Comparison of ENCODE assay signal across 23 cellular contexts in the genomic region with DNA sequence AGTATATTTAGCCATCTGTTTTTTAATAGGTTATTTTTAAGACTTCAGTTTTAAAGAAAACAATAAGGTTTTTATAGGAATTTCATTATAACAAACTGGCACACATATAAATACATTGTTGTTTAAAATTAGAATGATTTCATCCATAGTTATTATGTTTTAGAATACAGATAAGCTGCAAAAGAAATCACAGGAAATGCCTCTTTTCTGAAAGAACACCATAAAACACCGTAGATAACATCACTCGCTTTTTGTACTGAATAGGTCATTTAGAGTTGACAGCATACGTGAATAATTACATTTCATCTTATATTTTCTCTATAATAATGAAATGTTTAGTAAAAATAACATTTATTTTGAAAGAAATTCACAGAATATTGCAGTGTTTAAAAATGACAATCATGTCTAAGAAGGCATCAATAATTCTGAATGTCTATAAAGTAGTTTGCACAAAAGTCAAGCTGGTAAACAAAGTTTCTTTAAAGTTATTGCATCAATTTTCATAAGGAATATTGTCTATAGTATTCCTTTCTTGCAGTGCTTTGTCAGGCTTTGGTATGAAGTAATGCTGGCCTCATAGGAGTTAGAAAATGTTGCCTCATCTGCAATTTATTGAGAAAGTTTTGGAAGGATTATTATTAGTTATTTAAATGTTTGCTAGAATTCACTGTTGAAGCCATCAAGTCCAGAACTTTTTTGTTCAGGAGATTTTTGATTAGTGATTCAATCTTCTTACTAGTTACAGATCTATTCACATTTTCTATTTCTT. TPM values are rescaled to one million over a fixed set of nuclear protein-coding genes. Genes with fewer than 3 reads are reported as not detected.
DNase-seq lines count a peak whose midpoint lies in the region; ATAC-seq, FAIRE-seq and TF ChIP-seq lines count a peak whose summit lies in the region.
"Had no signal": no experiment of that assay in that cellular context is flagged by ENCODE, and none has a peak within 500 bp of the region (broad histone marks: within the 10 kb centered on the region; RNA-seq: fewer than 3 reads in every experiment).

No MANE protein-coding gene starts in this region.

- CTCF ChIA-PET in endothelial cell of umbilical vein (lab: Charles Lee) = interaction anchor here (0.6 to 2.0 kb wide), 3 partner anchors 14 to 538 kb away, joined by 3 to 11 read pairs (median 5); no protein-coding TSS in a partner anchor

- no peak overlapping the region for H3K4me3 ChIP-seq in endothelial cell of umbilical vein (replicated peaks in 1 of 3; ENCODE audit: insufficient read depth in 1 of 3, low read depth in 1 of 3, low read length in 3 of 3)
- H3K4me3 ChIP-seq: BLaER1 treated with 17β-estradiol and CSF1 and Interleukin-3, amounts not matched to agents 10 nM and 100 nM; GM23338 had no signal

- intact Hi-C loops in endothelial cell of umbilical vein (cut with micrococcal nuclease) = loop anchor here (1.0 kb wide), 3 partner anchors 16 to 73 kb away; no protein-coding TSS in a partner anchor

- no peak overlapping the region for H2AFZ ChIP-seq in endothelial cell of umbilical vein (ENCODE audit: low read depth, low read length)
- H2AFZ ChIP-seq: GM23338 had no signal

- H3K36me3 ChIP-seq in endothelial cell of umbilical vein (ENCODE audit: control insufficient read depth in 2 of 2, extremely low read depth in 1 of 2, insufficient read depth in 2 of 2, low read length in 2 of 2) = no peaks in the 10 kb centered on the region
- H3K36me3 ChIP-seq: BE2C; BLaER1 treated with 17β-estradiol and CSF1 and Interleukin-3, amounts not matched to agents 10 nM and 100 nM had no signal

- no peaks in the 10 kb centered on the region for H3K27me3 Mint-ChIP-seq in HFFc6 (ENCODE audit: insufficient read depth)
- H3K27me3 Mint-ChIP-seq: CD4-positive, alpha-beta T cell; CD8-positive, alpha-beta memory T cell had no signal

- H3K9me3 ChIP-seq in endothelial cell of umbilical vein (replicated peaks; ENCODE audit: control insufficient read depth, insufficient read depth, low read length) = peaks cover 4% of the 10 kb centered on the region
- H3K9me3 ChIP-seq: BE2C had no signal

- peaks cover 21% of the 10 kb centered on the region for H3K4me1 ChIP-seq in endothelial cell of umbilical vein (ENCODE audit: control insufficient read depth, extremely low read depth, insufficient read depth, low read length)
- H3K4me1 ChIP-seq: BE2C; BLaER1 treated with 17β-estradiol and CSF1 and Interleukin-3, amounts not matched to agents 10 nM and 100 nM had no signal

- peak overlapping the region; percentile 75 for H3K4me2 ChIP-seq in endothelial cell of umbilical vein (ENCODE audit: insufficient read depth, low read length)
- H3K4me2 ChIP-seq: BLaER1 treated with 17β-estradiol and CSF1 and Interleukin-3, amounts not matched to agents 10 nM and 100 nM; GM23338 had no signal

- peaks cover 49% of the 10 kb centered on the region for H3K4me1 Mint-ChIP-seq in HFFc6 (ENCODE audit: low read depth)
- H3K4me1 Mint-ChIP-seq: CD14-positive monocyte; CD8-positive, alpha-beta memory T cell; GM23338; H9 had no signal

- no peaks in the 10 kb centered on the region for H3K27me3 ChIP-seq in endothelial cell of umbilical vein (ENCODE audit: control insufficient read depth in 2 of 2, insufficient read depth in 2 of 2, low read length in 2 of 2)
- H3K27me3 ChIP-seq: BE2C; BLaER1 treated with 17β-estradiol and CSF1 and Interleukin-3, amounts not matched to agents 10 nM and 100 nM had no signal

- FAIRE-seq in endothelial cell of umbilical vein (lab: Jason Lieb, UNC) = peak; percentile 86
- FAIRE-seq: D721Med, G401.6, GM12892, GM19239 had no signal

- BruUV-seq in endothelial cell of umbilical vein (replicated peaks; lab: Mats Ljungman, UMichigan) = TSS peak; percentile 7

- peaks cover 23% of the 10 kb centered on the region for H3K36me3 Mint-ChIP-seq in HFFc6 (ENCODE audit: low read depth)
- H3K36me3 Mint-ChIP-seq: CD14-positive monocyte; CD8-positive, alpha-beta memory T cell had no signal

- H4K20me1 ChIP-seq in endothelial cell of umbilical vein (replicated peaks; ENCODE audit: control insufficient read depth, extremely low read depth, insufficient read depth, low read length) = no peaks in the 10 kb centered on the region
- H4K20me1 ChIP-seq: BLaER1 treated with 17β-estradiol and CSF1 and Interleukin-3, amounts not matched to agents 10 nM and 100 nM had no signal

- peak overlapping the region; percentile 14; the same call in 1 of the 2 replicates for H3K27ac Mint-ChIP-seq in HFFc6
- H3K27ac Mint-ChIP-seq: CD14-positive monocyte; CD4-positive, alpha-beta T cell; CD8-positive, alpha-beta memory T cell; GM23338; H9 had no signal

- no peak overlapping the region for H3K4me3 Mint-ChIP-seq in HFFc6
- H3K4me3 Mint-ChIP-seq: CD14-positive monocyte; CD4-positive, alpha-beta T cell; CD8-positive, alpha-beta memory T cell; GM23338; H9 had no signal

- DNase-seq in EH (ENCODE audit: low read depth) = peak; percentile 28
- no peak for DNase-seq in HFFc6
- DNase-seq in endothelial cell of umbilical vein (ENCODE audit: low read depth, low spot score) = peak; percentile 73
- peak; percentile 51 for DNase-seq in iris pigment epithelial cell (ENCODE audit: low read depth)
- no peak for DNase-seq in stimulated activated naive CD4-positive, alpha-beta T cell treated with Interleukin-2 at 50 U/mL for 16 hours (lab: John Stamatoyannopoulos, UW)
- DNase-seq: AML-193; BE2C; CD4-positive, alpha-beta T cell; CD8-positive, alpha-beta memory T cell; DMS 273 treated with DMSO at 0.1 percent for 48 hours; DMS79 treated with DMSO at 0.1 percent for 48 hours; H9 had no signal

- no peak for ATAC-seq in HG03159 (IDR thresholded peaks at IDR 0.05; ENCODE audit: unreplicated experiment)
- no peak for ATAC-seq in HG03095 (IDR thresholded peaks at IDR 0.05; ENCODE audit: unreplicated experiment)
- ATAC-seq: GM23338, HCT116 had no signal

- H3K79me2 ChIP-seq in endothelial cell of umbilical vein (ENCODE audit: control insufficient read depth, insufficient read depth, low read length) = no peaks in the 10 kb centered on the region

- POLR2A ChIA-PET in endothelial cell of umbilical vein (lab: Charles Lee) = no interaction called here

- dilution Hi-C loops in endothelial cell of umbilical vein (cut with MboI; ENCODE audit: extremely low pct_ligation_motif_present, low sequenced_read_pairs) = no loop called here

- H3K27ac ChIP-seq in endothelial cell of umbilical vein (ENCODE audit: insufficient read depth, low read depth, low read length) = peak overlapping the region; percentile 44
- H3K27ac ChIP-seq: BLaER1 treated with 17β-estradiol and CSF1 and Interleukin-3, amounts not matched to agents 10 nM and 100 nM had no signal

- peaks cover 15% of the 10 kb centered on the region for H3K9me3 Mint-ChIP-seq in HFFc6

- no peak overlapping the region for H3K9ac ChIP-seq in endothelial cell of umbilical vein (replicated peaks; ENCODE audit: extremely low read depth, insufficient read depth, low read length)
- H3K9ac ChIP-seq: BLaER1 treated with 17β-estradiol and CSF1 and Interleukin-3, amounts not matched to agents 10 nM and 100 nM had no signal

- no peaks in the 10 kb centered on the region for H3K9me1 ChIP-seq in endothelial cell of umbilical vein (replicated peaks; ENCODE audit: control insufficient read depth, extremely low read depth, insufficient read depth, low read length)

- TF ChIP-seq POLR2A in endothelial cell of umbilical vein (IDR thresholded peaks at IDR 0.05; ENCODE audit: low read depth, low read length) = no peak

- TF ChIP-seq CTCF in HFFc6 (IDR thresholded peaks at IDR 0.05) (no peak), endothelial cell of umbilical vein (IDR thresholded peaks at IDR 0.05; ENCODE audit: extremely low read depth in 1 of 2, insufficient read depth in 1 of 2, low read depth in 1 of 2, low read length in 2 of 2) (no peak)

TF ChIP-seq in endothelial cell of umbilical vein, 7 proteins besides CTCF, POLR2A, EP300 and RAD21:
- peak; percentile 86 for TF ChIP-seq GATA2 (IDR thresholded peaks at IDR 0.05; ENCODE audit: insufficient read depth, insufficient read length, low read depth, low read length)
- TF ChIP-seq JUN (IDR thresholded peaks at IDR 0.05; ENCODE audit: borderline replicate concordance, insufficient read depth, insufficient read length, low read depth) = peak; percentile 51
- TF ChIP-seq EZH2 (IDR thresholded peaks at IDR 0.05; ENCODE audit: borderline replicate concordance, low read depth, low read length, severe bottlenecking) = no peak

RNA-seq across cellular contexts. Expression of a gene that starts 17.9 kb away (rescaled TPM):
- total RNA-seq in HFFc6 (2021; fragmentation: NEBNext Ultra II Directional; extraction: Animal tissue kit (Norgen Biotek cat#: 25700)) = 100 to 1,000 TPM; 323 to 374 (median 351) TPM
- 34.9 and 47.1 TPM in 2 replicates for total RNA-seq in endothelial cell of umbilical vein
- polyA plus RNA-seq in endothelial cell of umbilical vein = 18.7 and 20.4 TPM in 2 replicates
- 25.5 and 26.9 TPM in 2 replicates for polyA plus RNA-seq in endothelial cell of umbilical vein (2011; cell fraction: cytosol; rRNA removed)
- 38.4 and 40.5 TPM in 2 replicates for polyA plus RNA-seq in endothelial cell of umbilical vein (2011; cell fraction: nucleus; rRNA removed)
- 24.2 and 43.4 TPM in 2 replicates for polyA plus RNA-seq in endothelial cell of umbilical vein (2012)
- polyA minus RNA-seq in endothelial cell of umbilical vein = 14.4 and 18.1 TPM in 2 replicates
- 1.8 TPM for polyA minus RNA-seq in endothelial cell of umbilical vein (2011; cell fraction: cytosol; rRNA and poly(A)+ RNA removed)
- 20.6 and 23.8 TPM in 2 replicates for polyA minus RNA-seq in endothelial cell of umbilical vein (2011; cell fraction: nucleus; rRNA and poly(A)+ RNA removed)
- total RNA-seq: A673; CD4-positive, alpha-beta T cell; CD8-positive, alpha-beta memory T cell had no signal
- polyA plus RNA-seq: CD14-positive monocyte; CD8-positive, alpha-beta memory T cell had no signal

Comparison
In these comparisons a context has a peak if more than half of its experiments do, and no peak if none do; other contexts are left out.
1. DNase-seq: peak in EH (single experiment), endothelial cell of umbilical vein (single experiment) and iris pigment epithelial cell (single experiment); none in HFFc6 (single experiment) and stimulated activated naive CD4-positive, alpha-beta T cell treated with Interleukin-2 at 50 U/mL for 16 hours (single experiment).